Comparison of ENCODE assay signal across 16 cellular contexts in the genomic region with DNA sequence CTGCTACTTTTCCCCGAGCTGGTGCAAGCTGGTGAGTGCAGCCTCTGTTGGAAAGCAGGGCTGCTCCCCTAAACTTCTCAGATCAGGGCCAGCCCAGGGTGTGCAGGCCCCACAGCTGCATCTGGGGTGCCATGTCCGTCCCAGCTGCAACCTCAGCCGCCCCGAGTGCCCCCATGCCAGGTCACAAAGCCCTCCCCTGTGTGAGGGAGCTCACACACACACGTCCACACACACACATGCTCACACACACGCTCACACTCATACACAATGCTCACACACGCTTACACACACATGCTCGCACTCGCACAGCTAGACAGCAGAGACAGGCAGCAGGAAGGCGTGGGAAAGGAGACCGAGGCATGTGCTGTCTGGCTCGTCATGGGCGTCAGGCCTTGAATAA. TPM values are rescaled to one million over a fixed set of nuclear protein-coding genes. Genes with fewer than 3 reads are reported as not detected.
A peak's percentile ranks its signal among the peaks of the same experiment; 100 is the strongest.
DNase-seq lines count a peak whose midpoint lies in the region; ATAC-seq and TF ChIP-seq lines count a peak whose summit lies in the region.
"Had no signal": no experiment of that assay in that cellular context is flagged by ENCODE, and none has a peak within 500 bp of the region (broad histone marks: within the 10 kb centered on the region; RNA-seq: fewer than 3 reads in every experiment).

No MANE protein-coding gene starts in this region.

- H3K27ac ChIP-seq in RWPE1 = peak overlapping the region; percentile 98
- H3K27ac ChIP-seq: PC-9 had no signal

- peaks cover 29% of the 10 kb centered on the region for H3K36me3 Mint-ChIP-seq in endothelial cell (ENCODE audit: low read depth, unreplicated experiment)

- peak overlapping the region; percentile 56 for H3K4me3 Mint-ChIP-seq in endothelial cell (ENCODE audit: unreplicated experiment)
- H3K4me3 Mint-ChIP-seq: CD4-positive, alpha-beta memory T cell had no signal

- H3K4me1 Mint-ChIP-seq in endothelial cell (ENCODE audit: unreplicated experiment) = peaks cover 2% of the 10 kb centered on the region

- peak; percentile 47 for DNase-seq in activated effector memory CD4-positive, alpha-beta T cell treated with anti-CD3 and anti-CD28 coated beads, Interleukin-2, amount 50 U/mL, for 16 hours
- no peak for DNase-seq in activated effector memory CD4-positive, alpha-beta T cell treated with Interleukin-2 at 50 U/mL for 16 hours
- DNase-seq in RWPE1 (ENCODE audit: low spot score) (no peak), endothelial cell (ENCODE audit: low spot score) (no peak), sciatic nerve (ENCODE audit: low spot score) (peak; percentile 38), left lobe of liver (ENCODE audit: low spot score) (no peak), SKM-1 treated with dmso at 0.1 percent for 144 hours (lab: John Stamatoyannopoulos, UW; ENCODE audit: unreplicated experiment) (no peak), C1 segment of cervical spinal cord (lab: John Stamatoyannopoulos, UW) (no peak)
- DNase-seq: CD4-positive, alpha-beta memory T cell; DMS79 treated with DMSO at 0.1 percent for 48 hours; Karpas-422; NCI-H187 treated with DMSO at 0.1 percent for 48 hours; NCI-H446; NCI-H748 treated with DMSO at 0.1 percent for 48 hours; PC-9 had no signal

- intact Hi-C loops in sciatic nerve (cut with DNase I) = no loop called here

- no peak for TF ChIP-seq CTCF in RWPE1 (conservative IDR thresholded peaks at IDR 0.05; ENCODE audit: low read depth)
- no peak for TF ChIP-seq CTCF in endothelial cell (IDR thresholded peaks at IDR 0.05; ENCODE audit: unreplicated experiment)

- CTCF ChIA-PET in RWPE1 (lab: Yijun Ruan, JAX) = interaction anchor here (1.3 kb wide), 1 partner anchor 40 kb away, joined by 6 read pairs; no protein-coding TSS in a partner anchor

- POLR2A ChIA-PET in RWPE1 (lab: Yijun Ruan, JAX; ENCODE audit: low non-redundant PET) = no interaction called here

- H3K27me3 Mint-ChIP-seq in endothelial cell (ENCODE audit: unreplicated experiment) = peaks cover 13% of the 10 kb centered on the region
- H3K27me3 Mint-ChIP-seq: CD4-positive, alpha-beta memory T cell had no signal

- no peaks in the 10 kb centered on the region for H3K9me3 Mint-ChIP-seq in endothelial cell (ENCODE audit: unreplicated experiment)
- H3K9me3 Mint-ChIP-seq: CD4-positive, alpha-beta memory T cell had no signal

- H3K27ac Mint-ChIP-seq in endothelial cell (ENCODE audit: unreplicated experiment) = no peak overlapping the region

- no peak for ATAC-seq in sciatic nerve
- ATAC-seq in left lobe of liver = no peak
- ATAC-seq: HepG2 had no signal

RNA-seq across cellular contexts. Expression of gene ADI1, which starts 55.4 kb away (rescaled TPM):
- total RNA-seq in endothelial cell (ENCODE audit: unreplicated experiment) (21.6 TPM), sciatic nerve (52.9 TPM), left lobe of liver (297 TPM)

Comparison
In these comparisons a context has a peak if more than half of its experiments do, and no peak if none do; other contexts are left out.
1. DNase-seq: peak in activated effector memory CD4-positive, alpha-beta T cell treated with anti-CD3 and anti-CD28 coated beads, Interleukin-2, amount 50 U/mL, for 16 hours (single experiment) and sciatic nerve (single experiment); none in activated effector memory CD4-positive, alpha-beta T cell treated with Interleukin-2 at 50 U/mL for 16 hours (single experiment), RWPE1 (single experiment), endothelial cell (single experiment), left lobe of liver (single experiment), SKM-1 treated with dmso at 0.1 percent for 144 hours (single experiment) and C1 segment of cervical spinal cord (0 of 14).